Comparison of ENCODE assay signal across 8 cellular contexts in the genomic region with DNA sequence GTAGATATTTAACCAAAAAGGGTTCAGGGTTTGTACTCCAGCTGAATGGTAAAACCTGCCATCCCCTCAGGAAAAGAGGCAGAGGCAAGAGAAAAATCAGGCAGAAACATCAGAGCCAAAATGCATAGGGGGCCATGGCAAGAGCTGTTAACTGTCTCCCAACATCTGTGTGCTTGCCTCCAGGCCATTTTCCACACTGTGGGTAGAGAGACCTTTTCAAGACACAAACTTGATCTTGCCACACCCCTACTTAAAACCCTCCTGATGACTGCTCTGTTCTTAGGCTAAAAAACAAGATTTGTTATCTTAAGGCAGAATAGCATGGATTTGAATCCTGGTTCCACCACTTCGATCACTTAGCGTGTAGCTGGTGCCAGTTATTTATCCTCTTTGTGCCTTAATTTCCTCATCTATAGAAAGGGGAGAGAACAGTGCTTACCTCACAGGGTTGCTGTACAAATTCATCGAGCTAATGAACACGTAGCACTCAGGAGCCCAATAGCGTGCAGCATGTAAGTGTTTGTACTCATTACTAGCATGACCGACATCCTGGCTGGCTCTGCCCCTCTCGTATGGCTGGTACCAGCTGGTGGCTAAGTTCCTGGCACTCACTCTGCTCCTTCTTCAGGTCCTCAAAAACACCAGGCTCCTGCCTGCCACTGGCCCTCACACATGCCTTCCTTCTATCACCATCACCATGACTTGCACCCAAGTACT. TPM values are rescaled to one million over a fixed set of nuclear protein-coding genes. Genes with fewer than 3 reads are reported as not detected.
A peak's percentile ranks its signal among the peaks of the same experiment; 100 is the strongest.
DNase-seq lines count a peak whose midpoint lies in the region; ATAC-seq and TF ChIP-seq lines count a peak whose summit lies in the region.

No MANE protein-coding gene starts in this region.

- TF ChIP-seq POLR2A in heart left ventricle (IDR thresholded peaks at IDR 0.05): no peak

- H3K4me3 Mint-ChIP-seq in activated CD4-positive, alpha-beta T cell treated with anti-CD3 and anti-CD28 coated beads, Interleukin-2, amount 10 ng/mL, durations not matched to agents 24 days and 14 days: peak overlapping the region; percentile 67

- H3K36me3 Mint-ChIP-seq in activated CD4-positive, alpha-beta T cell treated with anti-CD3 and anti-CD28 coated beads, Interleukin-2, amount 10 ng/mL, durations not matched to agents 24 days and 14 days (ENCODE audit: low read depth): peaks cover 61% of the 10 kb centered on the region

- H3K27ac ChIP-seq in heart left ventricle (peak overlapping the region in 7 of 12 donors; percentile 25 to 60 (median 47)), stomach smooth muscle (ENCODE audit: low read length) (peak overlapping the region; percentile 53), A673 (ENCODE audit: low read depth, low read length, poor library complexity, severe bottlenecking) (no peak overlapping the region)

- H3K9me3 Mint-ChIP-seq in activated CD4-positive, alpha-beta T cell treated with anti-CD3 and anti-CD28 coated beads, Interleukin-2, amount 10 ng/mL, durations not matched to agents 24 days and 14 days: peaks cover 16% of the 10 kb centered on the region

- no TSS peak for BruUV-seq in A673 (replicated peaks; lab: Mats Ljungman, UMichigan)

- DNase-seq in activated CD4-positive, alpha-beta T cell treated with anti-CD3 and anti-CD28 coated beads, Interleukin-2, amount 10 ng/mL, durations not matched to agents 24 days and 14 days: no peak
- DNase-seq in activated CD4-positive, alpha-beta T cell treated with anti-CD3 and anti-CD28 coated beads for 4 hours: no peak
- DNase-seq in SK-MEL-5 (ENCODE audit: low read depth, low spot score) (peak; percentile 41), heart left ventricle (peak in 2 of 5 donors; percentile 50 to 67), A673 (ENCODE audit: low spot score) (no peak)

- POLR2A ChIA-PET in A673 (lab: Charles Lee; ENCODE audit: low non-redundant PET): no interaction called here

- H3K27ac Mint-ChIP-seq in activated CD4-positive, alpha-beta T cell treated with anti-CD3 and anti-CD28 coated beads, Interleukin-2, amount 10 ng/mL, durations not matched to agents 24 days and 14 days: peak overlapping the region; percentile 92

- H3K4me3 ChIP-seq in heart left ventricle (no peak overlapping the region), stomach smooth muscle (ENCODE audit: low read length in 2 of 2) (peak overlapping the region in 1 of 2 donors; percentile 15), A673 (ENCODE audit: low read depth, low read length, poor library complexity, severe bottlenecking) (no peak overlapping the region)

- peaks cover 68% of the 10 kb centered on the region for H3K4me1 Mint-ChIP-seq in activated CD4-positive, alpha-beta T cell treated with anti-CD3 and anti-CD28 coated beads, Interleukin-2, amount 10 ng/mL, durations not matched to agents 24 days and 14 days

- WGBS in heart left ventricle, 4 donors: 66 to 76% (median 71%) methylated on average over 7 of the region's 7 CpGs

- peak; percentile 45 to 78 (median 58) for ATAC-seq in heart left ventricle
- ATAC-seq in HG02885 (IDR thresholded peaks at IDR 0.05; ENCODE audit: poor library complexity, unreplicated experiment): no peak
- ATAC-seq in HG02610 (IDR thresholded peaks at IDR 0.05; ENCODE audit: unreplicated experiment): no peak

- peaks cover 0 to 5% (median 0%) of the 10 kb centered on the region in 12 donors for H3K9me3 ChIP-seq in heart left ventricle
- no peaks in the 10 kb centered on the region for H3K9me3 ChIP-seq in stomach smooth muscle (ENCODE audit: control insufficient read depth in 2 of 2, low read length in 2 of 2)
- no peaks in the 10 kb centered on the region for H3K9me3 ChIP-seq in A673 (ENCODE audit: low read depth, low read length, poor library complexity, severe bottlenecking)

- intact Hi-C loops in activated CD4-positive, alpha-beta T cell treated with anti-CD3 and anti-CD28 coated beads, Interleukin-2, amount 10 ng/mL, durations not matched to agents 24 days and 14 days (cut with micrococcal nuclease): loop anchor here (1.0 kb wide), 1 partner anchor 26 kb away; a partner anchor contains a TSS
- intact Hi-C loops in heart left ventricle (cut with DNase I) (no loop called here), A673 (cut with micrococcal nuclease; ENCODE audit: unreplicated experiment) (no loop called here)

- no peak for TF ChIP-seq CTCF in heart left ventricle (IDR thresholded peaks at IDR 0.05)
- TF ChIP-seq CTCF in A673 (conservative IDR thresholded peaks at IDR 0.05; ENCODE audit: low read depth, low read length): no peak

- H3K36me3 ChIP-seq in heart left ventricle: peaks cover 0 to 5% (median 0%) of the 10 kb centered on the region in 9 donors
- no peaks in the 10 kb centered on the region for H3K36me3 ChIP-seq in stomach smooth muscle (ENCODE audit: control insufficient read depth in 2 of 2, insufficient read depth in 2 of 2, low read length in 2 of 2)
- no peaks in the 10 kb centered on the region for H3K36me3 ChIP-seq in A673 (ENCODE audit: insufficient read depth, low read length, poor library complexity, severe bottlenecking)

- H3K27me3 Mint-ChIP-seq in activated CD4-positive, alpha-beta T cell treated with anti-CD3 and anti-CD28 coated beads, Interleukin-2, amount 10 ng/mL, durations not matched to agents 24 days and 14 days: no peaks in the 10 kb centered on the region

- H3K4me1 ChIP-seq in heart left ventricle (peaks cover 0 to 97% (median 66%) of the 10 kb centered on the region in 12 donors), stomach smooth muscle (ENCODE audit: control insufficient read depth, insufficient read depth, low read length) (peaks cover 33% of the 10 kb centered on the region), A673 (ENCODE audit: insufficient read depth, low read length, poor library complexity, severe bottlenecking) (peaks cover 5% of the 10 kb centered on the region)

- in situ Hi-C loops in SK-MEL-5 (cut with HindIII; ENCODE audit: low pct_unique_long_range_greater_than_20kb, low sequenced_read_pairs): no loop called here

- CTCF ChIA-PET in A673 (lab: Charles Lee): no interaction called here

- H3K9ac ChIP-seq in stomach smooth muscle (ENCODE audit: low read length in 2 of 2): no peak overlapping the region

- H3K27me3 ChIP-seq in heart left ventricle (no peaks in the 10 kb centered on the region), stomach smooth muscle (ENCODE audit: control insufficient read depth in 1 of 2, insufficient read depth in 2 of 2, low read length in 2 of 2) (no peaks in the 10 kb centered on the region), A673 (replicated peaks; ENCODE audit: insufficient read depth, low read depth, low read length, poor library complexity) (no peaks in the 10 kb centered on the region)

RNA-seq across cellular contexts. Expression of a gene that starts 25.8 kb away (rescaled TPM):
- 252 and 258 TPM in 2 replicates for total RNA-seq in activated CD4-positive, alpha-beta T cell treated with anti-CD3 and anti-CD28 coated beads, Interleukin-2, amount 10 ng/mL, durations not matched to agents 24 days and 14 days
- 99.5 and 103 TPM in 2 replicates for total RNA-seq in SK-MEL-5 (2014; rRNA removed; shearing (Covaris generic))
- 141 and 176 TPM in 2 replicates for polyA plus RNA-seq in SK-MEL-5 (2015; cell fraction: cytosol; rRNA removed)
- polyA plus RNA-seq in SK-MEL-5 (2015; cell fraction: nucleus; rRNA removed): 117 and 121 TPM in 2 replicates
- total RNA-seq in heart left ventricle: 100 to 1,000 TPM; 111 to 614 (median 148) TPM
- 100 to 1,000 TPM in 1 of 2 donors, 10 to 100 TPM in 1; 36.0 to 152 TPM for polyA plus RNA-seq in heart left ventricle
- 59.7 and 60.5 TPM in 2 replicates for total RNA-seq in A673 (2021)

Comparison
In these comparisons a context has a peak if more than half of its experiments do, and no peak if none do; other contexts are left out.
1. ATAC-seq: peak in heart left ventricle (4 of 4); none in HG02885 (single experiment) and HG02610 (single experiment).